ENCODE assay signal across 22 cellular contexts in genomic region chr6:102026649-102027048, GRCh38.
DNase-seq lines count a peak whose midpoint lies in the region; ATAC-seq and TF ChIP-seq lines count a peak whose summit lies in the region.
"Had no signal": no experiment of that assay in that cellular context is flagged by ENCODE, and none has a peak within 500 bp of the region (broad histone marks: within the 10 kb centered on the region; RNA-seq: fewer than 3 reads in every experiment).

No MANE protein-coding gene starts in this region.

- no peak overlapping the region for H2AFZ ChIP-seq in GM23338
- H2AFZ ChIP-seq: PC-9 had no signal

- H3K9me3 ChIP-seq in A673 (ENCODE audit: low read depth, low read length, poor library complexity, severe bottlenecking), result no peaks in the 10 kb centered on the region
- H3K9me3 ChIP-seq in SK-N-MC (ENCODE audit: low read depth, low read length), result no peaks in the 10 kb centered on the region
- H3K9me3 ChIP-seq: A549, HAP-1, MG63 had no signal

- H3K36me3 ChIP-seq in A673 (ENCODE audit: insufficient read depth, low read length, poor library complexity, severe bottlenecking) (peaks cover 9% of the 10 kb centered on the region), GM23338 (ENCODE audit: insufficient read depth) (no peaks in the 10 kb centered on the region), SK-N-MC (ENCODE audit: insufficient read depth, low read length) (no peaks in the 10 kb centered on the region)
- H3K36me3 ChIP-seq: HAP-1, MG63 had no signal

- intact Hi-C loops in A673 (cut with micrococcal nuclease; ENCODE audit: unreplicated experiment), result no loop called here

- H3K4me1 ChIP-seq in A673 (ENCODE audit: insufficient read depth, low read length, poor library complexity, severe bottlenecking) (peaks cover 53% of the 10 kb centered on the region), GM23338 (ENCODE audit: insufficient read depth) (no peaks in the 10 kb centered on the region)
- H3K4me1 ChIP-seq: A549, HAP-1 had no signal

- no peak for TF ChIP-seq CTCF in A673 (conservative IDR thresholded peaks at IDR 0.05; ENCODE audit: low read depth, low read length)
- TF ChIP-seq CTCF in GM23338 (conservative IDR thresholded peaks at IDR 0.05; ENCODE audit: low read depth in 2 of 2), result no peak
- no peak for TF ChIP-seq CTCF in glutamatergic neuron (IDR thresholded peaks at IDR 0.05; ENCODE audit: partially characterized antibody, unreplicated experiment)

- CTCF ChIA-PET in A673 (lab: Charles Lee), result no interaction called here

- H3K4me3 ChIP-seq in A673 (ENCODE audit: low read depth, low read length, poor library complexity, severe bottlenecking) (no peak overlapping the region), GM23338 (no peak overlapping the region), SK-N-MC (no peak overlapping the region)
- H3K4me3 ChIP-seq: A549, HAP-1, MG63, PC-9 had no signal

- H3K4me2 ChIP-seq in GM23338, result no peak overlapping the region
- H3K4me2 ChIP-seq: A549, PC-9 had no signal

- no peaks in the 10 kb centered on the region for H3K27me3 Mint-ChIP-seq in GM23338 (ENCODE audit: insufficient read depth, low read depth, poor library complexity)
- no peaks in the 10 kb centered on the region for H3K27me3 Mint-ChIP-seq in glutamatergic neuron (ENCODE audit: unreplicated experiment)
- no peaks in the 10 kb centered on the region for H3K27me3 Mint-ChIP-seq in activated T-helper 17 cell treated with anti-CD3 and anti-CD28 coated beads, Interleukin-2, amount 50 U/mL, for 72 hours
- H3K27me3 Mint-ChIP-seq: CD8-positive, alpha-beta memory T cell; IgD-negative memory B cell had no signal

- BruUV-seq in A673 (replicated peaks; lab: Mats Ljungman, UMichigan), result no TSS peak

- no peaks in the 10 kb centered on the region for H4K20me1 ChIP-seq in GM23338 (replicated peaks; ENCODE audit: insufficient read depth)

- no peaks in the 10 kb centered on the region for H3K9me2 ChIP-seq in GM23338 (ENCODE audit: insufficient read depth)

- ATAC-seq in GM23338 (no peak), GM21526 (IDR thresholded peaks at IDR 0.05; ENCODE audit: low FRiP score, unreplicated experiment) (no peak)
- no peak for ATAC-seq in activated T-helper 17 cell treated with anti-CD3 and anti-CD28 coated beads, Interleukin-2, amount 50 U/mL, for 72 hours (replicated peaks)
- ATAC-seq: A549 had no signal

- H3K36me3 Mint-ChIP-seq in GM23338 (ENCODE audit: low read depth) (no peaks in the 10 kb centered on the region), glutamatergic neuron (ENCODE audit: unreplicated experiment) (no peaks in the 10 kb centered on the region)
- H3K36me3 Mint-ChIP-seq in activated T-helper 17 cell treated with anti-CD3 and anti-CD28 coated beads, Interleukin-2, amount 50 U/mL, for 72 hours (ENCODE audit: low read depth), result no peaks in the 10 kb centered on the region
- H3K36me3 Mint-ChIP-seq: CD8-positive, alpha-beta memory T cell; IgD-negative memory B cell had no signal

- peak overlapping the region; percentile 65 for H3K27ac ChIP-seq in A673 (ENCODE audit: low read depth, low read length, poor library complexity, severe bottlenecking)
- H3K27ac ChIP-seq in GM23338 (ENCODE audit: low read depth), result no peak overlapping the region
- peak overlapping the region; percentile 43; the same call in 1 of the 2 replicates for H3K27ac ChIP-seq in SK-N-MC
- H3K27ac ChIP-seq: A549, PC-9, RWPE1 had no signal

- H3K79me2 ChIP-seq in GM23338 (replicated peaks; ENCODE audit: insufficient read depth), result no peaks in the 10 kb centered on the region

- H3F3A ChIP-seq in GM23338 (replicated peaks; ENCODE audit: low read depth), result no peaks in the 10 kb centered on the region

- POLR2A ChIA-PET in A673 (lab: Charles Lee; ENCODE audit: low non-redundant PET), result interaction anchor here (0.6 kb wide), 1 partner anchor 11 kb away, joined by 6 read pairs; no protein-coding TSS in a partner anchor

- peaks cover 4% of the 10 kb centered on the region; the same call in 1 of the 3 replicates for H3K4me1 Mint-ChIP-seq in GM23338
- H3K4me1 Mint-ChIP-seq in glutamatergic neuron (ENCODE audit: low read depth, unreplicated experiment), result peaks cover 12% of the 10 kb centered on the region
- H3K4me1 Mint-ChIP-seq in activated T-helper 17 cell treated with anti-CD3 and anti-CD28 coated beads, Interleukin-2, amount 50 U/mL, for 72 hours, result no peaks in the 10 kb centered on the region
- H3K4me1 Mint-ChIP-seq: CD8-positive, alpha-beta memory T cell; IgD-negative memory B cell had no signal

- H3K4me3 Mint-ChIP-seq in GM23338 (no peak overlapping the region), glutamatergic neuron (ENCODE audit: unreplicated experiment) (no peak overlapping the region)
- H3K4me3 Mint-ChIP-seq in activated T-helper 17 cell treated with anti-CD3 and anti-CD28 coated beads, Interleukin-2, amount 50 U/mL, for 72 hours, result no peak overlapping the region
- H3K4me3 Mint-ChIP-seq: CD8-positive, alpha-beta memory T cell; IgD-negative memory B cell had no signal

- DNase-seq in A673 (ENCODE audit: low spot score) (peak; percentile 51), GM23338 (ENCODE audit: low spot score) (no peak), SK-N-MC (ENCODE audit: low read depth, low spot score) (no peak), glutamatergic neuron (no peak), germinal center (ENCODE audit: low spot score) (no peak)
- DNase-seq: CD8-positive, alpha-beta memory T cell; DND-41; GDM1; Karpas-422; MG63; NCI-H1092; NCI-H1436 treated with DMSO at 0.1 percent for 48 hours; NCI-H2081; NCI-H510A treated with DMSO at 0.1 percent for 48 hours; PC-9; SIG-M5 had no signal

- no peaks in the 10 kb centered on the region for H3K27me3 ChIP-seq in A673 (replicated peaks; ENCODE audit: insufficient read depth, low read depth, low read length, poor library complexity)
- H3K27me3 ChIP-seq in GM23338 (ENCODE audit: insufficient read depth), result no peaks in the 10 kb centered on the region
- H3K27me3 ChIP-seq: MG63 had no signal

- H3K27ac Mint-ChIP-seq in GM23338, result peak overlapping the region; percentile 29
- H3K27ac Mint-ChIP-seq in glutamatergic neuron (ENCODE audit: unreplicated experiment), result peak overlapping the region; percentile 56
- H3K27ac Mint-ChIP-seq in activated T-helper 17 cell treated with anti-CD3 and anti-CD28 coated beads, Interleukin-2, amount 50 U/mL, for 72 hours, result no peak overlapping the region
- H3K27ac Mint-ChIP-seq: CD8-positive, alpha-beta memory T cell; IgD-negative memory B cell had no signal

- H3K9ac ChIP-seq in SK-N-MC (ENCODE audit: insufficient read length), result no peak overlapping the region

- no peaks in the 10 kb centered on the region for H3K9me3 Mint-ChIP-seq in GM23338
- H3K9me3 Mint-ChIP-seq in glutamatergic neuron (ENCODE audit: unreplicated experiment), result no peaks in the 10 kb centered on the region
- peaks cover 16% of the 10 kb centered on the region for H3K9me3 Mint-ChIP-seq in activated T-helper 17 cell treated with anti-CD3 and anti-CD28 coated beads, Interleukin-2, amount 50 U/mL, for 72 hours

TF ChIP-seq in GM23338, 12 proteins besides CTCF, POLR2A, EP300 and RAD21 (continues in another document):
- TF ChIP-seq NANOG (IDR thresholded peaks at IDR 0.05; ENCODE audit: borderline replicate concordance), result no peak
- no peak for TF ChIP-seq ZNF331 (CRISPR knock-in tag; IDR thresholded peaks at IDR 0.05; ENCODE audit: low read depth)
- TF ChIP-seq EZH2phosphoT487 (IDR thresholded peaks at IDR 0.05; ENCODE audit: unreplicated experiment), result no peak
- TF ChIP-seq STAT1 (IDR thresholded peaks at IDR 0.05; ENCODE audit: unreplicated experiment), result no peak
